ENCODE assay signal across 8 cellular contexts in the genomic region with DNA sequence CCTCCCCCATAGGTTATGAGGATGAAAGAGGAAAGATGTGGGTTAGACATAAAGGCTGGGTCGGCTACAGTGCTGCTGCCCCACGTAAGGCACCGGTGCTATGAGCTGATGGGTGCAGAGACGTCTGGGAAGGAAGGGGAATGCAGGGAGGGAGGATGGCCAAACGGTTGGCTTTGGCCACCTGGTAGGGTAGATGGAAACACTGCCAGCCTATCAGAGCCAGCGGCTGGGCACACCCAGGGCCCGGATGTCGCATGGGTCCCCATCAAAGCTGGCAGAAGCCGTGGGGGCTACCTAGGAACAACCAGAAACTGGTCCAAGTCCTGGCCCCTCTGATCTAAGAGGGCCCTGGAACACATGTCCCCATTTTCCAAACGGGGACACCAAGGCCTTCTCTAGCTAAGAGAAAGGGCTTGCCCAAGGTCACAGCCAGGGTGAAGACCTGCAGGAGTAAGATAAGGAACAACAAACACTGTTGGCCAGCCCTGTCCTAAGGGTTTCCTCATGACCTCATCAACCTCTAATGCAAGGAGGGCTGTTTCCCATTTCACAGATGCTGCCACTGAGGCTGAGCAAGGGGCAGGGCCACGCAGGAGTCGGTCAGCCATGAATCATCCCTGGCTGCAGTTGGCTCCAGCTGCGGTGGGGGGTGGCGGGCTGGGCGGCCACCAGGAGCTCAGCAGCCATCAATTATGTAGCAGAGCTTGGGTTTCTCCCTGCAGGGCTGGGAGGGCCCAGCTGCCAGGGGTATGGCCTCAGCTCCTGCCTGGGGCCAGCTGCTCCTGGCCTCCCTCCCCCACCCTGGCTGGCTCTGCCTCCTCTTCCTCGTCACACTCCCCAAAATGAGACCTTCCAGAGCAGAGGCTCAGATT. TPM values are rescaled to one million over a fixed set of nuclear protein-coding genes. Genes with fewer than 3 reads are reported as not detected.
A peak's percentile ranks its signal among the peaks of the same experiment; 100 is the strongest.
DNase-seq lines count a peak whose midpoint lies in the region; ATAC-seq and TF ChIP-seq lines count a peak whose summit lies in the region.

No MANE protein-coding gene starts in this region.

- H2BK120ac ChIP-seq in neuronal stem cell (ENCODE audit: low read depth, low read length), result no peak overlapping the region

- H3K27me3 ChIP-seq in dorsolateral prefrontal cortex, result no peaks in the 10 kb centered on the region
- no peaks in the 10 kb centered on the region for H3K27me3 ChIP-seq in neuronal stem cell (ENCODE audit: control insufficient read depth in 3 of 3, insufficient read depth in 3 of 3, low read depth in 1 of 3, low read length in 3 of 3)

- no CpG with 5 or more reads among the region's 16 CpGs for WGBS in neuronal stem cell (ENCODE audit: extremely low coverage in 2 of 2, insufficient read length in 2 of 2, insufficient replicate concordance in 1 of 2), 2 donors

- H3K4me3 ChIP-seq in dorsolateral prefrontal cortex (peak overlapping the region in 4 of 59 donors; percentile 6 to 26 (median 12)), neuronal stem cell (ENCODE audit: low read length in 2 of 2) (no peak overlapping the region)

- no peak for TF ChIP-seq CTCF in dorsolateral prefrontal cortex (IDR thresholded peaks at IDR 0.05 in 54 of 56, conservative IDR thresholded peaks at IDR 0.05 in 2 of 56; ENCODE audit: low read depth in 1 of 56, partially characterized antibody in 56 of 56)

- intact Hi-C loops in dorsolateral prefrontal cortex (cut with DNase I), result no loop called here

- no peak overlapping the region for H4K91ac ChIP-seq in neuronal stem cell (ENCODE audit: low read depth, low read length, poor library complexity)

- no peak overlapping the region for H3K4me2 ChIP-seq in neuronal stem cell (ENCODE audit: insufficient read depth, low read length, poor library complexity, severe bottlenecking)

- peak overlapping the region; percentile 70 for H3K9ac ChIP-seq in neuronal stem cell (ENCODE audit: low read depth, low read length, poor library complexity)

- DNase-seq in Caki2 (ENCODE audit: low read depth), result peak; percentile 63
- peak; percentile 77 for DNase-seq in NCI-H226
- DNase-seq in dorsolateral prefrontal cortex, result peak in 7 of 10 donors; percentile 35 to 74 (median 63)
- no peak for DNase-seq in neuronal stem cell (ENCODE audit: low spot score)
- DNase-seq in activated CD4-positive, alpha-beta T cell treated with anti-CD3 and anti-CD28 coated beads, Interleukin-2, amount 50 U/mL, for 4 hours, result no peak
- no peak for DNase-seq in activated CD4-positive, alpha-beta T cell treated with anti-CD3 and anti-CD28 coated beads for 4 hours

- H2AK5ac ChIP-seq in neuronal stem cell (ENCODE audit: low read depth, low read length), result peak overlapping the region; percentile 7

- no peaks in the 10 kb centered on the region for H3K9me3 ChIP-seq in neuronal stem cell (replicated peaks in 1 of 2; ENCODE audit: control insufficient read depth in 2 of 2, insufficient read depth in 1 of 2, low read depth in 1 of 2, low read length in 2 of 2)

- no peak overlapping the region for H2AFZ ChIP-seq in neuronal stem cell (ENCODE audit: low read length)

- peaks cover 19 to 23% of the 10 kb centered on the region in 2 donors for H3K4me1 ChIP-seq in neuronal stem cell (ENCODE audit: control insufficient read depth in 2 of 2, insufficient read depth in 1 of 2, low read depth in 1 of 2, low read length in 2 of 2)

- H3K14ac ChIP-seq in neuronal stem cell (ENCODE audit: low read length), result no peak overlapping the region

- H3K27ac ChIP-seq in dorsolateral prefrontal cortex (peak overlapping the region in 57 of 59 donors; percentile 12 to 93 (median 74)), neuronal stem cell (replicated peaks; ENCODE audit: low read length) (no peak overlapping the region)

- ATAC-seq in HG03135 (IDR thresholded peaks at IDR 0.05; ENCODE audit: unreplicated experiment) (no peak), GM18909 (IDR thresholded peaks at IDR 0.05; ENCODE audit: poor library complexity, unreplicated experiment) (no peak)

- H3K36me3 ChIP-seq in neuronal stem cell (replicated peaks in 1 of 2; ENCODE audit: control insufficient read depth in 2 of 2, insufficient read depth in 2 of 2, low read length in 2 of 2), result peaks cover 0 to 10% of the 10 kb centered on the region in 2 donors

- H2BK12ac ChIP-seq in neuronal stem cell (ENCODE audit: low read length), result no peak overlapping the region

- H3K18ac ChIP-seq in neuronal stem cell (ENCODE audit: low read length), result no peak overlapping the region

- in situ Hi-C loops in Caki2 (cut with HindIII; ENCODE audit: low pct_unique_long_range_greater_than_20kb, low sequenced_read_pairs), result no loop called here

- no peak overlapping the region for H3K23ac ChIP-seq in neuronal stem cell (ENCODE audit: low read depth, low read length, poor library complexity)

- H3K79me1 ChIP-seq in neuronal stem cell (ENCODE audit: low read depth, low read length), result peaks cover 20% of the 10 kb centered on the region

- no peak overlapping the region for H3K4ac ChIP-seq in neuronal stem cell (ENCODE audit: low read length)

- no peak overlapping the region for H2BK15ac ChIP-seq in neuronal stem cell (ENCODE audit: low read length)

- no peak overlapping the region for H4K8ac ChIP-seq in neuronal stem cell (ENCODE audit: low read depth, low read length)

- no peak overlapping the region for H2BK5ac ChIP-seq in neuronal stem cell (ENCODE audit: low read length)

RNA-seq across cellular contexts. Expression of gene SH3GLB2, which starts 4.9 kb away (rescaled TPM):
- 60.5 and 64.1 TPM in 2 replicates for total RNA-seq in Caki2 (2014; rRNA removed; shearing (Covaris generic); ENCODE audit: low replicate concordance)
- 100 to 1,000 TPM; 128 to 337 (median 194) TPM for total RNA-seq in dorsolateral prefrontal cortex
- polyA plus RNA-seq in neuronal stem cell (2013, experiment 1 of 2), result 36.6 TPM
- 33.2 TPM for polyA plus RNA-seq in neuronal stem cell (2013, experiment 2 of 2)

RNA-seq across cellular contexts. Expression of gene MIGA2, which starts 13.2 kb away (rescaled TPM):
- total RNA-seq in Caki2 (2014; rRNA removed; shearing (Covaris generic); ENCODE audit: low replicate concordance), result 3.5 and 10.1 TPM in 2 replicates
- 10 to 100 TPM; 33.8 to 76.4 (median 47.9) TPM for total RNA-seq in dorsolateral prefrontal cortex
- polyA plus RNA-seq in neuronal stem cell (2013, experiment 1 of 2), result 12.8 TPM
- polyA plus RNA-seq in neuronal stem cell (2013, experiment 2 of 2), result 13.2 TPM

RNA-seq across cellular contexts. Expression of gene DOLPP1, which starts 57.6 kb away (rescaled TPM):
- 10.7 and 12.2 TPM in 2 replicates for total RNA-seq in Caki2 (2014; rRNA removed; shearing (Covaris generic); ENCODE audit: low replicate concordance)
- 10 to 100 TPM in 118 of 120 experiments, 1 to 10 TPM in 2; 9.9 to 26.6 (median 16.5) TPM for total RNA-seq in dorsolateral prefrontal cortex
- polyA plus RNA-seq in neuronal stem cell (2013, experiment 1 of 2), result 34.9 TPM
- polyA plus RNA-seq in neuronal stem cell (2013, experiment 2 of 2), result 34.1 TPM

Comparison
In these comparisons a context has a peak if more than half of its experiments do, and no peak if none do; other contexts are left out.
1. DNase-seq: peak in Caki2 (single experiment), NCI-H226 (single experiment) and dorsolateral prefrontal cortex (7 of 10); none in neuronal stem cell (single experiment), activated CD4-positive, alpha-beta T cell treated with anti-CD3 and anti-CD28 coated beads, Interleukin-2, amount 50 U/mL, for 4 hours (0 of 2) and activated CD4-positive, alpha-beta T cell treated with anti-CD3 and anti-CD28 coated beads for 4 hours (0 of 2).